ENCODE assay signal across 3 cellular contexts in the genomic region with DNA sequence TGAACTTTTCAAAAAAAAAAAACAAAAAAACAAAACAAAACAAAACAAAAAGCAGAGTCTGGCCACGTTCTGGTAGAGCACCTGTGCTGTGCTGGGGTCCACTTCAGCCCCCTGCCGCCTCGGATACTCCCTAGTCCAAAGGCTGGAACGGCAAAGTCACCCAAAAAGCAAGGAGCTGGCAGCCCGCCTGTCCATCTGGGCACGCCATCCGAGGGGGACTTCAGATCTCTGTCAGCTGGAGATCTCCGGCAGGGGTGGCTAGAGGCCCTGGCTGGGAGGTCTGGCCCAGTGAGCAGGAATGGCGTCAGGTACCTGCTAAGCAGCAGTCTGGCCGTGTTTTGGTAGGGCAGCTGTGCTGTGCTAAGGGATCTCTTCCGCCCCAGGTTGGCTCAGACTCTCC.
TF ChIP-seq lines count a peak whose summit lies in the region.

No MANE protein-coding gene starts in this region.

TF ChIP-seq in HepG2, 621 proteins besides CTCF, POLR2A, EP300 and RAD21:
- TF ChIP-seq ZBTB3 (CRISPR knock-in tag; IDR thresholded peaks at IDR 0.05; ENCODE audit: borderline replicate concordance, low read depth) (no peak), THAP8 (CRISPR knock-in tag; IDR thresholded peaks at IDR 0.05; ENCODE audit: borderline replicate concordance) (no peak), ZMYM3 (CRISPR knock-in tag; IDR thresholded peaks at IDR 0.05) (no peak), ZNF816 (CRISPR knock-in tag; IDR thresholded peaks at IDR 0.05; ENCODE audit: borderline replicate concordance) (no peak), CHCHD3 (CRISPR knock-in tag; IDR thresholded peaks at IDR 0.05) (no peak), ZBTB42 (CRISPR knock-in tag; IDR thresholded peaks at IDR 0.05) (no peak), JUNB (CRISPR knock-in tag; IDR thresholded peaks at IDR 0.05; ENCODE audit: borderline replicate concordance) (no peak), MTERF4 (CRISPR knock-in tag; IDR thresholded peaks at IDR 0.05) (no peak), PRMT3 (CRISPR knock-in tag; IDR thresholded peaks at IDR 0.05; ENCODE audit: borderline replicate concordance, low read depth) (no peak), ZNF24 (IDR thresholded peaks at IDR 0.05) (no peak), MAFG (CRISPR knock-in tag; IDR thresholded peaks at IDR 0.05) (no peak), TFDP2 (CRISPR knock-in tag; IDR thresholded peaks at IDR 0.05) (no peak), NONO (IDR thresholded peaks at IDR 0.05) (no peak), NONO (CRISPR knock-in tag; conservative IDR thresholded peaks at IDR 0.05) (no peak), MATR3 (CRISPR knock-in tag; IDR thresholded peaks at IDR 0.05) (no peak)

TF ChIP-seq in IMR-90, 13 proteins besides CTCF, POLR2A, EP300 and RAD21:
- TF ChIP-seq CHD1 (IDR thresholded peaks at IDR 0.05; ENCODE audit: low read depth, low read length) (no peak), NFE2L2 (IDR thresholded peaks at IDR 0.05; ENCODE audit: low read depth, low read length) (no peak), SMC3 (IDR thresholded peaks at IDR 0.05; ENCODE audit: low read depth, low read length) (no peak), MAZ (IDR thresholded peaks at IDR 0.05; ENCODE audit: borderline replicate concordance, low read depth, low read length) (no peak), RFX5 (IDR thresholded peaks at IDR 0.05; ENCODE audit: low read depth, low read length) (no peak), CEBPB (IDR thresholded peaks at IDR 0.05; ENCODE audit: low read depth, low read length) (no peak), RCOR1 (IDR thresholded peaks at IDR 0.05; ENCODE audit: insufficient replicate concordance, low read length) (no peak), MXI1 (IDR thresholded peaks at IDR 0.05; ENCODE audit: borderline replicate concordance, low read depth, low read length) (no peak), BHLHE40 (IDR thresholded peaks at IDR 0.05; ENCODE audit: low read depth, low read length) (no peak), FOS (IDR thresholded peaks at IDR 0.05; ENCODE audit: low read depth, low read length) (no peak), ELK1 (IDR thresholded peaks at IDR 0.05; ENCODE audit: borderline replicate concordance, low read depth, low read length) (no peak), MAFK (IDR thresholded peaks at IDR 0.05; ENCODE audit: low read depth, low read length) (no peak)
- TF ChIP-seq, protein P1, sequence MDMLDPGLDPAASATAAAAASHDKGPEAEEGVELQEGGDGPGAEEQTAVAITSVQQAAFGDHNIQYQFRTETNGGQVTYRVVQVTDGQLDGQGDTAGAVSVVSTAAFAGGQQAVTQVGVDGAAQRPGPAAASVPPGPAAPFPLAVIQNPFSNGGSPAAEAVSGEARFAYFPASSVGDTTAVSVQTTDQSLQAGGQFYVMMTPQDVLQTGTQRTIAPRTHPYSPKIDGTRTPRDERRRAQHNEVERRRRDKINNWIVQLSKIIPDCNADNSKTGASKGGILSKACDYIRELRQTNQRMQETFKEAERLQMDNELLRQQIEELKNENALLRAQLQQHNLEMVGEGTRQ (IDR thresholded peaks at IDR 0.05; ENCODE audit: low read depth, low read length) = no peak

TF ChIP-seq in H1, 55 proteins besides CTCF, POLR2A, EP300 and RAD21:
- TF ChIP-seq NRF1 (IDR thresholded peaks at IDR 0.05; ENCODE audit: low read depth, low read length) (no peak), RBBP5 (IDR thresholded peaks at IDR 0.05; ENCODE audit: borderline replicate concordance, low read depth, low read length) (no peak), BRCA1 (IDR thresholded peaks at IDR 0.05; ENCODE audit: low read depth, low read length) (no peak), GTF2F1 (IDR thresholded peaks at IDR 0.05; ENCODE audit: borderline replicate concordance, low read depth, low read length) (no peak), CREB1 (IDR thresholded peaks at IDR 0.05) (no peak), JUN (IDR thresholded peaks at IDR 0.05; ENCODE audit: low read depth, low read length) (no peak), KDM5A (IDR thresholded peaks at IDR 0.05; ENCODE audit: low read length) (no peak), BCL11A (IDR thresholded peaks at IDR 0.05; ENCODE audit: low read depth in 2 of 2, low read length in 2 of 2) (no peak), POU5F1 (IDR thresholded peaks at IDR 0.05; ENCODE audit: low read depth, low read length) (no peak), HDAC2 (IDR thresholded peaks at IDR 0.05; ENCODE audit: borderline replicate concordance in 1 of 2, low read depth in 2 of 2, low read length in 2 of 2) (no peak), KDM4A (IDR thresholded peaks at IDR 0.05; ENCODE audit: low read depth, low read length, severe bottlenecking) (no peak)
